In the genomic region with DNA sequence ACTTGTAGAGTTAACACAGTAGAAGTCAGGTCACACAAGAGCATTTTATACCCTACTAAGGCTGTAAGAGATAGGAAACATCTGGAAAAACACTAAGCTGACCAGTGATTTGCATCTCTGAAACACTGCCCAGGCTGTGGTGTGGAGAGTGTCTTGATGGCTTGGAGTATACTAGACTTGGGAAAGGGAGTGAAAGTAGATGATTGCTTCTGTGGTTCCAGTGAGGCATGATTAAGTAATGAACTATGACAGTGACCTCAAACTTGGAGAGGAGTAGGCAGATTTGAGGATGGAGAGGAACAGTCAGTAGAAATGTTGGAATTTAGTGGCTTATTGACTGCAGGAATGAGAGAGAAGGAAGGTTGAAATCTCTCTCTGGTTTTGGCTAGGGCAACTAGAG, we compare ENCODE assay signal across 10 cellular contexts.
DNase-seq lines count a peak whose midpoint lies in the region; TF ChIP-seq lines count a peak whose summit lies in the region.
"Had no signal": no experiment of that assay in that cellular context is flagged by ENCODE, and none has a peak within 500 bp of the region (broad histone marks: within the 10 kb centered on the region; RNA-seq: fewer than 3 reads in every experiment).

No MANE protein-coding gene starts in this region.

- H3F3A ChIP-seq in smooth muscle cell (ENCODE audit: low read depth), result peaks cover 9% of the 10 kb centered on the region
- H3F3A ChIP-seq in neural progenitor cell (ENCODE audit: low read depth), result no peaks in the 10 kb centered on the region

- in situ Hi-C loops in brain microvascular endothelial cell (cut with HindIII; ENCODE audit: low pct_ligation_motif_present, low sequenced_read_pairs), result no loop called here

- H3K4me3 ChIP-seq in brain microvascular endothelial cell (ENCODE audit: low read depth, low read length) (no peak overlapping the region), hepatocyte (no peak overlapping the region), smooth muscle cell (no peak overlapping the region), OCI-LY7 (ENCODE audit: low read depth, low read length, poor library complexity, severe bottlenecking) (no peak overlapping the region), neural progenitor cell (no peak overlapping the region)

- no peak overlapping the region for H3K4me3 Mint-ChIP-seq in neural progenitor cell

- no TSS peak for BruUV-seq in OCI-LY7 (replicated peaks; lab: Mats Ljungman, UMichigan)

- H3K4me2 ChIP-seq in hepatocyte (no peak overlapping the region), smooth muscle cell (no peak overlapping the region), OCI-LY7 (ENCODE audit: low read length) (no peak overlapping the region), neural progenitor cell (no peak overlapping the region)

- intact Hi-C loops in OCI-LY7 (cut with micrococcal nuclease; ENCODE audit: unreplicated experiment), result no loop called here

- H3K27me3 ChIP-seq in brain microvascular endothelial cell (replicated peaks) (no peaks in the 10 kb centered on the region), hepatocyte (no peaks in the 10 kb centered on the region), smooth muscle cell (ENCODE audit: low read depth) (no peaks in the 10 kb centered on the region), neural progenitor cell (no peaks in the 10 kb centered on the region)

- H3K9me2 ChIP-seq in hepatocyte (replicated peaks; ENCODE audit: insufficient read depth), result no peaks in the 10 kb centered on the region
- no peaks in the 10 kb centered on the region for H3K9me2 ChIP-seq in OCI-LY7 (ENCODE audit: insufficient read depth, low read length)

- no peaks in the 10 kb centered on the region for H3K36me3 ChIP-seq in brain microvascular endothelial cell (replicated peaks)
- no peaks in the 10 kb centered on the region for H3K36me3 ChIP-seq in hepatocyte (replicated peaks; ENCODE audit: insufficient read depth, low read depth)
- no peaks in the 10 kb centered on the region for H3K36me3 ChIP-seq in smooth muscle cell (ENCODE audit: low read depth)
- no peaks in the 10 kb centered on the region for H3K36me3 ChIP-seq in OCI-LY7 (ENCODE audit: insufficient read depth, low read length)
- H3K36me3 ChIP-seq in neural progenitor cell, result no peaks in the 10 kb centered on the region

- H3K27ac ChIP-seq in brain microvascular endothelial cell (no peak overlapping the region), hepatocyte (no peak overlapping the region), smooth muscle cell (ENCODE audit: low read depth) (peak overlapping the region; percentile 43), OCI-LY7 (ENCODE audit: low read depth, low read length, poor library complexity, severe bottlenecking) (no peak overlapping the region), neural progenitor cell (no peak overlapping the region)

- CTCF ChIA-PET in OCI-LY7 (lab: Charles Lee; ENCODE audit: unreplicated experiment), result no interaction called here

- H3K9me3 Mint-ChIP-seq in neural progenitor cell, result no peaks in the 10 kb centered on the region

- no peaks in the 10 kb centered on the region for H3K36me3 Mint-ChIP-seq in neural progenitor cell

- no peaks in the 10 kb centered on the region for H3K27me3 Mint-ChIP-seq in neural progenitor cell (ENCODE audit: insufficient read depth, low read depth)

- H3K4me1 ChIP-seq in hepatocyte (ENCODE audit: insufficient read depth) (no peaks in the 10 kb centered on the region), smooth muscle cell (ENCODE audit: low read depth) (peaks cover 6% of the 10 kb centered on the region), OCI-LY7 (ENCODE audit: insufficient read depth, low read length, poor library complexity, severe bottlenecking) (no peaks in the 10 kb centered on the region), neural progenitor cell (no peaks in the 10 kb centered on the region)

- no peak overlapping the region for H3K9ac ChIP-seq in smooth muscle cell (ENCODE audit: low read depth)
- H3K9ac ChIP-seq in neural progenitor cell, result no peak overlapping the region

- POLR2A ChIA-PET in OCI-LY7 (lab: Charles Lee), result no interaction called here

- no peak overlapping the region for H3K27ac Mint-ChIP-seq in neural progenitor cell

- H2AFZ ChIP-seq in hepatocyte (no peak overlapping the region), smooth muscle cell (ENCODE audit: low read depth) (no peak overlapping the region), OCI-LY7 (ENCODE audit: low read length) (no peak overlapping the region), neural progenitor cell (replicated peaks) (no peak overlapping the region)

- peak; percentile 27 for DNase-seq in H4 (ENCODE audit: low spot score)
- peak; percentile 45 for DNase-seq in brain microvascular endothelial cell
- peak; percentile 5 for DNase-seq in hepatocyte (ENCODE audit: low spot score)
- DNase-seq in smooth muscle cell (lab: John Stamatoyannopoulos, UW; ENCODE audit: unreplicated experiment), result no peak
- no peak for DNase-seq in amniotic stem cell (lab: John Stamatoyannopoulos, UW)
- DNase-seq in OCI-LY7 (ENCODE audit: low spot score), result no peak
- DNase-seq in NCI-H526 (lab: John Stamatoyannopoulos, UW), result no peak
- DNase-seq in neural progenitor cell (ENCODE audit: low spot score), result no peak
- DNase-seq: activated CD4-positive, CD25-positive, alpha-beta regulatory T cell treated with anti-CD3 and anti-CD28 coated beads, Interleukin-2, amount 50 U/mL, for 72 hours; SW 1271 had no signal

- H3K79me2 ChIP-seq in hepatocyte (no peaks in the 10 kb centered on the region), smooth muscle cell (ENCODE audit: low read depth) (no peaks in the 10 kb centered on the region), OCI-LY7 (ENCODE audit: insufficient read depth, low read depth, low read length) (no peaks in the 10 kb centered on the region), neural progenitor cell (ENCODE audit: low read depth) (no peaks in the 10 kb centered on the region)

- H4K20me1 ChIP-seq in hepatocyte (ENCODE audit: insufficient read depth, poor library complexity, severe bottlenecking), result no peaks in the 10 kb centered on the region
- no peaks in the 10 kb centered on the region for H4K20me1 ChIP-seq in smooth muscle cell (ENCODE audit: low read depth)
- H4K20me1 ChIP-seq in OCI-LY7 (ENCODE audit: insufficient read depth, low read length), result no peaks in the 10 kb centered on the region
- no peaks in the 10 kb centered on the region for H4K20me1 ChIP-seq in neural progenitor cell (ENCODE audit: low read depth)

- H3K9me3 ChIP-seq in hepatocyte (ENCODE audit: low read depth) (no peaks in the 10 kb centered on the region), smooth muscle cell (replicated peaks; ENCODE audit: low read depth) (no peaks in the 10 kb centered on the region), OCI-LY7 (ENCODE audit: low read length) (no peaks in the 10 kb centered on the region), neural progenitor cell (ENCODE audit: low read depth) (no peaks in the 10 kb centered on the region)

- TF ChIP-seq CTCF in brain microvascular endothelial cell (IDR thresholded peaks at IDR 0.05; ENCODE audit: low read depth, low read length, missing control alignments), result no peak
- no peak for TF ChIP-seq CTCF in hepatocyte (IDR thresholded peaks at IDR 0.05; ENCODE audit: poor library complexity)
- no peak for TF ChIP-seq CTCF in smooth muscle cell (IDR thresholded peaks at IDR 0.05; ENCODE audit: borderline replicate concordance, insufficient read depth, poor library complexity, severe bottlenecking)
- no peak for TF ChIP-seq CTCF in OCI-LY7 (conservative IDR thresholded peaks at IDR 0.05; ENCODE audit: low read length)
- TF ChIP-seq CTCF in neural progenitor cell (IDR thresholded peaks at IDR 0.05), result no peak

- H3K4me1 Mint-ChIP-seq in neural progenitor cell, result no peaks in the 10 kb centered on the region

Comparison
In these comparisons a context has a peak if more than half of its experiments do, and no peak if none do; other contexts are left out.
1. DNase-seq: peak in H4 (single experiment), brain microvascular endothelial cell (single experiment) and hepatocyte (single experiment); none in smooth muscle cell (single experiment), amniotic stem cell (single experiment), OCI-LY7 (single experiment), NCI-H526 (0 of 2) and neural progenitor cell (single experiment).